Comparison of ENCODE assay signal across 8 cellular contexts in the genomic region with DNA sequence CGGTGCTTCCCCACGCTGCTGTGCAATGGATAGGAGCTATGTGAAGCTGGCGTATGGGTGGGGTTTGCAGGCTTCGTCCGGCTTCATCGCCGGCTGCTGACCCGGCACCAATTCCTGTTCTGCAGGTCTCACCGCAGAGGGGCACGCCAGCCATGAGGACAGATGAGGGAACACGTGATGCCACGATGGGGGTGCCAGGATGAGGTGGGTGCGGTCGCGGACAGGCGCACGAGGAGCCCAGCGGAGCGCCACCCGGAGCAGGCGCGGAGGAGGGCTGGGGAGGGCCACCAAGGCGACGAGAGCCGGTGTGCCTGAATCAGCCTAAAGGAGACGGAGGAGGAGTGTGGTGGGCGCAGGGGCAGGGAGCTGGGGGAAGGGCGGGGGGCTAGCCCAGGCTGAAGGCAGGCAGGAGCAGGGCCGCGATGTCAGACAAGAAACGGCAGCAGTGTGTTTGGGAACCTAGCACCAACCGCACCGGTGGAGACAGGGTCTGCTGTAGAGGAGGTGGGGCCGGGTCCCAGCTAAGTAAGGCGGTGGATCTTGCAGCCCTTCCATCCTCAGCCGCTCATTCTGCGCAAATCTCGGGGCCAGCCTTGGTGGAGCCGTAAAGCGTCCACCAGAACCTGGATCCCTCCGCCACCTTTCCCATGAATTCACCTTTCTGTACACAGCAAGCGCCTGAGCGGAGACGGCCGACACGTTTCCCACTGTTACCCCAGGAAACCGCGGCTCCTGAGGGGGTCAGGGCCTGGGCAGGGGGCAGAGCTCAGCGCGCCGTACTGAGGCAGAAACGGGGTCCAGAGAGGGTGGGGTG. TPM values are rescaled to one million over a fixed set of nuclear protein-coding genes. Genes with fewer than 3 reads are reported as not detected.
A peak's percentile ranks its signal among the peaks of the same experiment; 100 is the strongest.
DNase-seq lines count a peak whose midpoint lies in the region; TF ChIP-seq lines count a peak whose summit lies in the region.

No MANE protein-coding gene starts in this region.

- TF ChIP-seq CTCF in 22Rv1 (IDR thresholded peaks at IDR 0.05) (no peak), VCaP (conservative IDR thresholded peaks at IDR 0.05) (no peak)

- 2 to 4% methylated on average over 30 to 47 of the region's 52 CpGs for WGBS in mesodermal cell (ENCODE audit: insufficient coverage in 2 of 2), 2 experiments
- under 1% methylated on average over 52 of the region's 52 CpGs for WGBS in thymus

- peaks cover 12% of the 10 kb centered on the region for H3K27me3 ChIP-seq in effector memory CD4-positive, alpha-beta T cell (replicated peaks; ENCODE audit: control insufficient read depth, insufficient read depth, low read length, poor library complexity, severe bottlenecking)
- H3K27me3 ChIP-seq in thymus (ENCODE audit: control insufficient read depth, insufficient read depth), result no peaks in the 10 kb centered on the region

- H3K4me3 ChIP-seq in GM08714 (ENCODE audit: low read length) (peak overlapping the region; percentile 35; the same call in 1 of the 2 replicates), mesodermal cell (ENCODE audit: extremely low read depth, insufficient read depth, low read length, poor library complexity, severe bottlenecking) (peak overlapping the region; percentile 49), thymus (ENCODE audit: low read length) (peak overlapping the region; percentile 73)
- peak overlapping the region; percentile 52 for H3K4me3 ChIP-seq in effector memory CD4-positive, alpha-beta T cell (ENCODE audit: insufficient read depth, low read depth, low read length, poor library complexity, severe bottlenecking)

- H3K27ac ChIP-seq in 22Rv1 (peak overlapping the region; percentile 40), VCaP (peak overlapping the region; percentile 90), mesodermal cell (ENCODE audit: low read depth, low read length, severe bottlenecking) (no peak overlapping the region), thymus (ENCODE audit: low read depth) (peak overlapping the region; percentile 95)
- no peak overlapping the region for H3K27ac ChIP-seq in effector memory CD4-positive, alpha-beta T cell (ENCODE audit: insufficient read depth, low read length, poor library complexity, severe bottlenecking)

- no peaks in the 10 kb centered on the region for H3K36me3 ChIP-seq in effector memory CD4-positive, alpha-beta T cell (ENCODE audit: control insufficient read depth, insufficient read depth, low read length)
- H3K36me3 ChIP-seq in mesodermal cell (ENCODE audit: control insufficient read depth, insufficient read depth, low read length), result no peaks in the 10 kb centered on the region
- no peaks in the 10 kb centered on the region for H3K36me3 ChIP-seq in thymus (ENCODE audit: control insufficient read depth, insufficient read depth)

- no peaks in the 10 kb centered on the region for H3K9me3 ChIP-seq in effector memory CD4-positive, alpha-beta T cell (ENCODE audit: control insufficient read depth, low read length)
- H3K9me3 ChIP-seq in mesodermal cell (ENCODE audit: control insufficient read depth, low read length), result no peaks in the 10 kb centered on the region
- peaks cover 2% of the 10 kb centered on the region for H3K9me3 ChIP-seq in thymus (ENCODE audit: control insufficient read depth)

- peaks cover 25% of the 10 kb centered on the region for H3K4me1 ChIP-seq in effector memory CD4-positive, alpha-beta T cell (ENCODE audit: control insufficient read depth, insufficient read depth, low read length, poor library complexity, severe bottlenecking)
- peaks cover 3% of the 10 kb centered on the region for H3K4me1 ChIP-seq in mesodermal cell (ENCODE audit: control insufficient read depth, insufficient read depth, low read length, poor library complexity, severe bottlenecking)
- H3K4me1 ChIP-seq in thymus (ENCODE audit: control insufficient read depth, insufficient read depth, low read length), result peaks cover 9% of the 10 kb centered on the region

- peak; percentile 84 for DNase-seq in LoVo (ENCODE audit: low spot score)
- no peak for DNase-seq in effector memory CD4-positive, alpha-beta T cell
- no peak for DNase-seq in SHP77 (lab: John Stamatoyannopoulos, UW)

RNA-seq across cellular contexts. Expression of gene CD8A, which starts 17.0 kb away (rescaled TPM):
- polyA plus RNA-seq in mesodermal cell (2013, experiment 1 of 2), result 0.22 TPM
- not detected for polyA plus RNA-seq in mesodermal cell (2013, experiment 2 of 2)
- 242 TPM for polyA plus RNA-seq in thymus

RNA-seq across cellular contexts. Expression of gene CD8B, which starts 54.0 kb away (rescaled TPM):
- not detected for polyA plus RNA-seq in mesodermal cell (2013, experiment 1 of 2)
- polyA plus RNA-seq in mesodermal cell (2013, experiment 2 of 2), result not detected
- polyA plus RNA-seq in thymus, result 111 TPM

Comparison
In these comparisons a context has a peak if more than half of its experiments do, and no peak if none do; other contexts are left out.
1. H3K27ac ChIP-seq: peak in 22Rv1 (single experiment), VCaP (single experiment) and thymus (single experiment); none in effector memory CD4-positive, alpha-beta T cell (single experiment) and mesodermal cell (single experiment).
2. Peak in every context shown above with its lines, with median percentiles within 50 percentile points of each other: H3K4me3 ChIP-seq.